ENCODE assay signal across 8 cellular contexts in the genomic region with DNA sequence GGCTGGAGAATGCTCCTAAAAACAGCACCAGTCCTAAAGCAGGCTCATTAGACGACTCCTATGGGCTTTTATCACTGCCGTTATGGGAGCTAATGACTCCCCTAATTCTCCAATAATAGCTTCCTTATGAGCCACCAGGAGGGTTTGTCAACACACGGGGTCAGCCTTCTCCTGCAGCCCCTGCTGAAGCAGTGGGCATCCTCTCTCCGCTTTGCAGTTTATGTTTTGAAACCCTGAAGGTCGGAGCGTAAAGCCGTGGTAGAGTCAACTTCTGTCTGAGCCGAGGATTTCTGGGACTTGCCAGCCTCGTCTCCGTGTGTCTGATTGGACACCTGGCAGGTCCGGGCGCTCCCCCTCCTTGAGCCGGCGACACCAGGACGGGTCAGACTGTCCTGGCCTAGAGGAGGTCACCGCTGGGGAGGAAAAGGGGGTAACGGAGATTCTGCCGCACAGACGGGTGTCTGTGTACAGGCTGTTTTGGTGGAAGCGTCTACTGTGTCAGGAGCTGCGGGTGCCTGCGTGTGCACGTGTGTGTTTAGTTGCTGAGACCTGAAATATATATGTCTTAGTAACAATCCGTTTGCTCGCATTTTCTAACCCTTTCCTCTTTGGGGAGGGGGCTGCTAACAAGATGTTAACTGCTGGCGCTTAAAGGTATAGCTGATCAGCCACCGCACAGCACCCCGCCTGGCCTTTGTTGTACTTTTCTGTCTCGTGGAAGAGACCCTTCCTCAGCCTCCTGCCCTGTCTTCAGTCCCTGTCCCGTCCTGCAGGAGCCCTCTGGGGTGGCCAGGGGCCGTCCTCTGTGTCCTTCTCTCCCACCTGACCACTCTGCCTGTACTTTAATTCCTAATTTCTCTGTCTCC. TPM values are rescaled to one million over a fixed set of nuclear protein-coding genes. Genes with fewer than 3 reads are reported as not detected.
DNase-seq lines count a peak whose midpoint lies in the region; ATAC-seq, FAIRE-seq and TF ChIP-seq lines count a peak whose summit lies in the region.

No MANE protein-coding gene starts in this region.

- H3K36me3 Mint-ChIP-seq in GM23338 (ENCODE audit: low read depth): no peaks in the 10 kb centered on the region
- H3K36me3 Mint-ChIP-seq in activated T-helper 2 cell treated with anti-CD3 and anti-CD28 coated beads, Interferon-gamma antibody, Interleukin-2, Interleukin-4, amounts not matched to agents 10 μg/mL and 5 μg/mL and 100 μg/mL, durations not matched to agents 14 hours and 24 hours and 36 hours (ENCODE audit: low read depth): peaks cover 24% of the 10 kb centered on the region
- peaks cover 38% of the 10 kb centered on the region for H3K36me3 Mint-ChIP-seq in stimulated activated effector memory CD8-positive, alpha-beta T cell treated with anti-CD3 and anti-CD28 coated beads, Interleukin-12 subunit alpha, Interleukin-12 subunit beta, amount 100 ng/mL, for 72 hours

- peak overlapping the region; percentile 37 for H3K9ac ChIP-seq in iPS-15b (ENCODE audit: low read depth, low read length)

- no peak for DNase-seq in A549 (ENCODE audit: low read depth in 1 of 2, low spot score in 1 of 2)
- DNase-seq in GM23338 (ENCODE audit: low spot score): peak; percentile 40
- no peak for DNase-seq in activated T-helper 2 cell treated with anti-CD3 and anti-CD28 coated beads, Interferon-gamma antibody, Interleukin-2, Interleukin-4, amounts not matched to agents 10 μg/mL and 5 μg/mL and 100 μg/mL, durations not matched to agents 14 hours and 24 hours and 36 hours (ENCODE audit: low spot score)
- no peak for DNase-seq in stimulated activated effector memory CD8-positive, alpha-beta T cell treated with anti-CD3 and anti-CD28 coated beads, Interleukin-12 subunit alpha, Interleukin-12 subunit beta, amount 100 ng/mL, for 72 hours (ENCODE audit: low spot score in 2 of 2)
- no peak for DNase-seq in GM19240 (ENCODE audit: insufficient read length, low spot score)
- DNase-seq in DMS114 treated with DMSO at 0.1 percent for 48 hours (lab: John Stamatoyannopoulos, UW; ENCODE audit: unreplicated experiment): no peak
- DNase-seq in activated CD8-positive, alpha-beta memory T cell treated with anti-CD3 and anti-CD28 coated beads, Interleukin-2, amount 50 U/mL, for 4 hours: no peak

- no peak for TF ChIP-seq RAD21 in A549 (conservative IDR thresholded peaks at IDR 0.05 in 1 of 2, IDR thresholded peaks at IDR 0.05 in 1 of 2)

- H3K9me3 ChIP-seq in A549: no peaks in the 10 kb centered on the region
- H3K9me3 ChIP-seq in iPS-15b (ENCODE audit: control insufficient read depth, insufficient read depth, low read length): no peaks in the 10 kb centered on the region

- no peaks in the 10 kb centered on the region for H3K27me3 ChIP-seq in GM23338 (ENCODE audit: insufficient read depth)
- peaks cover 2% of the 10 kb centered on the region for H3K27me3 ChIP-seq in iPS-15b (ENCODE audit: control insufficient read depth, insufficient read depth, low read length)

- TF ChIP-seq CTCF in A549 (IDR thresholded peaks at IDR 0.05): no peak
- TF ChIP-seq CTCF in GM23338 (conservative IDR thresholded peaks at IDR 0.05; ENCODE audit: low read depth in 2 of 2): no peak

- H3K9me2 ChIP-seq in GM23338 (ENCODE audit: insufficient read depth): no peaks in the 10 kb centered on the region

- no peak overlapping the region for H2AFZ ChIP-seq in GM23338

- H3K4me1 ChIP-seq in A549 (peaks cover 36% of the 10 kb centered on the region), GM23338 (ENCODE audit: insufficient read depth) (peaks cover 21% of the 10 kb centered on the region), iPS-15b (ENCODE audit: control insufficient read depth, insufficient read depth, low read length) (peaks cover 14% of the 10 kb centered on the region)

- H4K20me1 ChIP-seq in GM23338 (replicated peaks; ENCODE audit: insufficient read depth): peaks cover 21% of the 10 kb centered on the region

- peaks cover 30% of the 10 kb centered on the region for H3K27me3 Mint-ChIP-seq in GM23338 (ENCODE audit: insufficient read depth, low read depth, poor library complexity)
- H3K27me3 Mint-ChIP-seq in activated T-helper 2 cell treated with anti-CD3 and anti-CD28 coated beads, Interferon-gamma antibody, Interleukin-2, Interleukin-4, amounts not matched to agents 10 μg/mL and 5 μg/mL and 100 μg/mL, durations not matched to agents 14 hours and 24 hours and 36 hours (ENCODE audit: low read depth): no peaks in the 10 kb centered on the region

- no peak for FAIRE-seq in A549 (lab: Jason Lieb, UNC)

- POLR2A ChIA-PET in A549 (lab: Yijun Ruan, JAX): interaction anchor here (1.0 to 1.2 kb wide), 2 partner anchors 11 to 59 kb away, joined by 3 to 4 read pairs; no protein-coding TSS in a partner anchor

- peaks cover 60% of the 10 kb centered on the region for H3K79me2 ChIP-seq in GM23338 (replicated peaks; ENCODE audit: insufficient read depth)

- TF ChIP-seq EP300 in A549 (IDR thresholded peaks at IDR 0.05): no peak

- ATAC-seq in A549 (0 out of 6 replicates have a peak, but pooled peaks of 1 of the 2 experiments have one; percentile 0), GM23338 (no peak; the same call in 2 of the 3 replicates)
- ATAC-seq in stimulated activated effector memory CD8-positive, alpha-beta T cell treated with anti-CD3 and anti-CD28 coated beads, Interleukin-12 subunit alpha, Interleukin-12 subunit beta, amount 100 ng/mL, for 72 hours: no peak

- peak overlapping the region; percentile 12 for H3K27ac Mint-ChIP-seq in GM23338
- peak overlapping the region; percentile 34 for H3K27ac Mint-ChIP-seq in activated T-helper 2 cell treated with anti-CD3 and anti-CD28 coated beads, Interferon-gamma antibody, Interleukin-2, Interleukin-4, amounts not matched to agents 10 μg/mL and 5 μg/mL and 100 μg/mL, durations not matched to agents 14 hours and 24 hours and 36 hours
- peak overlapping the region; percentile 97 for H3K27ac Mint-ChIP-seq in stimulated activated effector memory CD8-positive, alpha-beta T cell treated with anti-CD3 and anti-CD28 coated beads, Interleukin-12 subunit alpha, Interleukin-12 subunit beta, amount 100 ng/mL, for 72 hours

- H3K36me3 ChIP-seq in GM23338 (ENCODE audit: insufficient read depth) (no peaks in the 10 kb centered on the region), iPS-15b (ENCODE audit: control insufficient read depth, insufficient read depth, low read length) (no peaks in the 10 kb centered on the region)

- 21% methylated on average over 22 of the region's 31 CpGs for WGBS in A549 (ENCODE audit: missing lambda C conversion rate)

- H3K9me3 Mint-ChIP-seq in GM23338: no peaks in the 10 kb centered on the region; the same call in 2 of the 3 replicates
- no peaks in the 10 kb centered on the region for H3K9me3 Mint-ChIP-seq in activated T-helper 2 cell treated with anti-CD3 and anti-CD28 coated beads, Interferon-gamma antibody, Interleukin-2, Interleukin-4, amounts not matched to agents 10 μg/mL and 5 μg/mL and 100 μg/mL, durations not matched to agents 14 hours and 24 hours and 36 hours
- H3K9me3 Mint-ChIP-seq in stimulated activated effector memory CD8-positive, alpha-beta T cell treated with anti-CD3 and anti-CD28 coated beads, Interleukin-12 subunit alpha, Interleukin-12 subunit beta, amount 100 ng/mL, for 72 hours: no peaks in the 10 kb centered on the region

- H3K4me3 Mint-ChIP-seq in GM23338: peak overlapping the region; percentile 94
- peak overlapping the region; percentile 96 for H3K4me3 Mint-ChIP-seq in activated T-helper 2 cell treated with anti-CD3 and anti-CD28 coated beads, Interferon-gamma antibody, Interleukin-2, Interleukin-4, amounts not matched to agents 10 μg/mL and 5 μg/mL and 100 μg/mL, durations not matched to agents 14 hours and 24 hours and 36 hours (ENCODE audit: low read depth)
- peak overlapping the region; percentile 98 for H3K4me3 Mint-ChIP-seq in stimulated activated effector memory CD8-positive, alpha-beta T cell treated with anti-CD3 and anti-CD28 coated beads, Interleukin-12 subunit alpha, Interleukin-12 subunit beta, amount 100 ng/mL, for 72 hours

- H3F3A ChIP-seq in GM23338 (replicated peaks; ENCODE audit: low read depth): 0 out of 2 replicates have a peak, but pooled peaks cover 3% of the 10 kb centered on the region

- TF ChIP-seq POLR2A in A549 (IDR thresholded peaks at IDR 0.05; ENCODE audit: low read length): no peak

- H3K4me1 Mint-ChIP-seq in GM23338: peaks cover 26% of the 10 kb centered on the region
- peaks cover 43% of the 10 kb centered on the region for H3K4me1 Mint-ChIP-seq in activated T-helper 2 cell treated with anti-CD3 and anti-CD28 coated beads, Interferon-gamma antibody, Interleukin-2, Interleukin-4, amounts not matched to agents 10 μg/mL and 5 μg/mL and 100 μg/mL, durations not matched to agents 14 hours and 24 hours and 36 hours (ENCODE audit: low read depth)
- peaks cover 62% of the 10 kb centered on the region for H3K4me1 Mint-ChIP-seq in stimulated activated effector memory CD8-positive, alpha-beta T cell treated with anti-CD3 and anti-CD28 coated beads, Interleukin-12 subunit alpha, Interleukin-12 subunit beta, amount 100 ng/mL, for 72 hours

- CTCF ChIA-PET in A549 (lab: Yijun Ruan, JAX): interaction anchor here (0.6 to 2.5 kb wide), 7 partner anchors 31 to 333 kb away, joined by 3 to 8 read pairs (median 4); no protein-coding TSS in a partner anchor

- peak overlapping the region; percentile 99 for H3K4me3 ChIP-seq in A549
- H3K4me3 ChIP-seq in GM23338: peak overlapping the region; percentile 71
- H3K4me3 ChIP-seq in iPS-15b (ENCODE audit: low read depth, low read length): peak overlapping the region; percentile 64

- intact Hi-C loops in activated T-helper 2 cell treated with anti-CD3 and anti-CD28 coated beads, Interferon-gamma antibody, Interleukin-2, Interleukin-4, amounts not matched to agents 10 μg/mL and 5 μg/mL and 100 μg/mL, durations not matched to agents 14 hours and 24 hours and 36 hours (cut with micrococcal nuclease): no loop called here

- peak overlapping the region; percentile 100 for H3K4me2 ChIP-seq in A549
- H3K4me2 ChIP-seq in GM23338: peak overlapping the region; percentile 94

- H3K27ac ChIP-seq in A549 (peak overlapping the region; percentile 85 to 95; a peak in 5 of 6 replicates), GM23338 (ENCODE audit: low read depth) (peak overlapping the region; percentile 55; the same call in 1 of the 2 replicates)

TF ChIP-seq in A549, 52 proteins besides CTCF, POLR2A, EP300 and RAD21 (continues in another document):
- TF ChIP-seq JUN (IDR thresholded peaks at IDR 0.05): no peak

TF ChIP-seq in GM23338, 12 proteins besides CTCF, POLR2A, EP300 and RAD21 (continues in another document):
- no peak for TF ChIP-seq EZH2 (IDR thresholded peaks at IDR 0.05; ENCODE audit: low read depth, unreplicated experiment)

RNA-seq across cellular contexts. Expression of a gene that starts 1.9 kb away (rescaled TPM):
- polyA plus RNA-seq in A549 (2011; rRNA removed): 3.0 and 3.2 TPM in 2 replicates
- polyA plus RNA-seq in A549 (2012; cell fraction: cytosol; rRNA removed): 2.7 and 4.1 TPM in 2 replicates
- 8.5 and 10.3 TPM in 2 replicates for polyA plus RNA-seq in A549 (2012; cell fraction: nucleus; rRNA removed)
- polyA plus RNA-seq in A549 (2017; fragmentation: RNase III; extraction: RNeasy Plus Mini Kit Qiagen cat#74134 plus additional on column Dnase treatment): 4.3 to 4.6 TPM (median 4.6 TPM) in 3 replicates
- polyA minus RNA-seq in A549 (2011; rRNA and poly(A)+ RNA removed): 8.3 and 15.3 TPM in 2 replicates
- total RNA-seq in GM23338 (2014; rRNA removed; shearing (Covaris generic)): 27.6 and 35.7 TPM in 2 replicates
- 8.7 and 9.1 TPM in 2 replicates for polyA plus RNA-seq in GM23338 (2016; fragmentation: Nextera tagmentation; extraction: Ambion mirVana)
- 51.7 and 54.3 TPM in 2 replicates for total RNA-seq in activated T-helper 2 cell treated with anti-CD3 and anti-CD28 coated beads, Interferon-gamma antibody, Interleukin-2, Interleukin-4, amounts not matched to agents 10 μg/mL and 5 μg/mL and 100 μg/mL, durations not matched to agents 14 hours and 24 hours and 36 hours

Comparison
In these comparisons a context has a peak if more than half of its experiments do, and no peak if none do; other contexts are left out.
1. H3K27ac Mint-ChIP-seq: peak in every context shown above with its lines; median percentile 97 in stimulated activated effector memory CD8-positive, alpha-beta T cell treated with anti-CD3 and anti-CD28 coated beads, Interleukin-12 subunit alpha, Interleukin-12 subunit beta, amount 100 ng/mL, for 72 hours; 34 in activated T-helper 2 cell treated with anti-CD3 and anti-CD28 coated beads, Interferon-gamma antibody, Interleukin-2, Interleukin-4, amounts not matched to agents 10 μg/mL and 5 μg/mL and 100 μg/mL, durations not matched to agents 14 hours and 24 hours and 36 hours; 12 in GM23338.